In genomic region chr17:29177871-29178749, GRCh38 we compare ENCODE assay signal across 8 cellular contexts. TPM values are rescaled to one million over a fixed set of nuclear protein-coding genes. Genes with fewer than 3 reads are reported as not detected.
DNase-seq lines count a peak whose midpoint lies in the region; ATAC-seq and TF ChIP-seq lines count a peak whose summit lies in the region.

No MANE protein-coding gene starts in this region.

- ATAC-seq in body of pancreas (no peak), lower lobe of right lung (peak; percentile 3 to 13), HG03469 (IDR thresholded peaks at IDR 0.05; ENCODE audit: unreplicated experiment) (no peak)

- peak overlapping the region; percentile 63 for H3K27ac Mint-ChIP-seq in activated T-cell treated with anti-CD3 and anti-CD28 coated beads, Interleukin-2, amount 50 U/mL, for 24 hours

- H3K27me3 Mint-ChIP-seq in activated T-cell treated with anti-CD3 and anti-CD28 coated beads, Interleukin-2, amount 50 U/mL, for 24 hours, result no peaks in the 10 kb centered on the region

- H3K4me3 ChIP-seq in body of pancreas (no peak overlapping the region), lower lobe of right lung (peak overlapping the region; percentile 69), tibial artery (no peak overlapping the region)

- H3K9me3 ChIP-seq in body of pancreas, result no peaks in the 10 kb centered on the region
- H3K9me3 ChIP-seq in lower lobe of right lung, result no peaks in the 10 kb centered on the region
- H3K9me3 ChIP-seq in tibial artery, result no peaks in the 10 kb centered on the region

- 20 to 21% methylated on average over 4 of the region's 4 CpGs for WGBS in body of pancreas, 2 donors

- TF ChIP-seq CTCF in body of pancreas (IDR thresholded peaks at IDR 0.05), result no peak
- no peak for TF ChIP-seq CTCF in lower lobe of right lung (IDR thresholded peaks at IDR 0.05)
- no peak for TF ChIP-seq CTCF in tibial artery (IDR thresholded peaks at IDR 0.05)

- peak overlapping the region; percentile 95 to 98 (median 98) for H3K27ac ChIP-seq in body of pancreas
- H3K27ac ChIP-seq in lower lobe of right lung, result peak overlapping the region; percentile 77
- H3K27ac ChIP-seq in tibial artery, result peak overlapping the region; percentile 82

- intact Hi-C loops in body of pancreas (cut with DNase I) (no loop called here), lower lobe of right lung (cut with DNase I) (no loop called here), tibial artery (cut with DNase I; ENCODE audit: low total_unique reads) (no loop called here)

- peaks cover 38% of the 10 kb centered on the region for H3K4me1 Mint-ChIP-seq in activated T-cell treated with anti-CD3 and anti-CD28 coated beads, Interleukin-2, amount 50 U/mL, for 24 hours (ENCODE audit: low read depth)

- H3K27me3 ChIP-seq in body of pancreas (no peaks in the 10 kb centered on the region), lower lobe of right lung (ENCODE audit: low read depth) (no peaks in the 10 kb centered on the region), tibial artery (no peaks in the 10 kb centered on the region)

- TF ChIP-seq POLR2A in body of pancreas (IDR thresholded peaks at IDR 0.05), result peak in 1 of 3 donors; percentile 14

- no peak for DNase-seq in activated T-cell treated with anti-CD3 and anti-CD28 coated beads, Interleukin-2, amount 50 U/mL, for 24 hours
- DNase-seq in activated T-cell treated with anti-CD3 and anti-CD28 coated beads for 4 hours, result no peak
- DNase-seq in body of pancreas, result peak in 3 of 4 donors; percentile 48 to 68 (median 65)
- DNase-seq in lower lobe of right lung, result no peak
- DNase-seq in tibial artery, result no peak
- DNase-seq in stimulated activated CD4-positive, alpha-beta T cell treated with anti-CD3 and anti-CD28 coated beads, Interleukin-2, amount 100 ng/mL, for 48 hours, result no peak
- no peak for DNase-seq in activated CD8-positive, alpha-beta memory T cell treated with anti-CD3 and anti-CD28 coated beads for 24 hours

- no peaks in the 10 kb centered on the region for H3K9me3 Mint-ChIP-seq in activated T-cell treated with anti-CD3 and anti-CD28 coated beads, Interleukin-2, amount 50 U/mL, for 24 hours

- H3K36me3 Mint-ChIP-seq in activated T-cell treated with anti-CD3 and anti-CD28 coated beads, Interleukin-2, amount 50 U/mL, for 24 hours (ENCODE audit: low read depth), result no peaks in the 10 kb centered on the region

- H3K36me3 ChIP-seq in body of pancreas (replicated peaks in 1 of 2; ENCODE audit: insufficient read depth in 1 of 2, low read depth in 2 of 2) (no peaks in the 10 kb centered on the region), lower lobe of right lung (no peaks in the 10 kb centered on the region), tibial artery (no peaks in the 10 kb centered on the region)

- peak overlapping the region; percentile 53 for H3K4me3 Mint-ChIP-seq in activated T-cell treated with anti-CD3 and anti-CD28 coated beads, Interleukin-2, amount 50 U/mL, for 24 hours

- peaks cover 43% of the 10 kb centered on the region for H3K4me1 ChIP-seq in body of pancreas
- peaks cover 53% of the 10 kb centered on the region for H3K4me1 ChIP-seq in lower lobe of right lung
- peaks cover 0 to 52% (median 30%) of the 10 kb centered on the region in 4 donors for H3K4me1 ChIP-seq in tibial artery

RNA-seq across cellular contexts. Expression of gene MYO18A, which starts 2.1 kb away (rescaled TPM):
- 10 to 100 TPM; 45.4 to 73.2 TPM for total RNA-seq in body of pancreas
- 59.5 TPM for total RNA-seq in lower lobe of right lung

Comparison
In these comparisons a context has a peak if more than half of its experiments do, and no peak if none do; other contexts are left out.
1. DNase-seq: peak in body of pancreas (3 of 4); none in activated T-cell treated with anti-CD3 and anti-CD28 coated beads, Interleukin-2, amount 50 U/mL, for 24 hours (single experiment), activated T-cell treated with anti-CD3 and anti-CD28 coated beads for 4 hours (single experiment), lower lobe of right lung (single experiment), tibial artery (0 of 2), stimulated activated CD4-positive, alpha-beta T cell treated with anti-CD3 and anti-CD28 coated beads, Interleukin-2, amount 100 ng/mL, for 48 hours (0 of 2) and activated CD8-positive, alpha-beta memory T cell treated with anti-CD3 and anti-CD28 coated beads for 24 hours (single experiment).
2. ATAC-seq: peak in lower lobe of right lung (2 of 2); none in body of pancreas (single experiment) and HG03469 (single experiment).
3. Peak in every context shown above with its lines, with median percentiles within 50 percentile points of each other: H3K27ac ChIP-seq.